Comparison of ENCODE assay signal across 10 cellular contexts in the genomic region with DNA sequence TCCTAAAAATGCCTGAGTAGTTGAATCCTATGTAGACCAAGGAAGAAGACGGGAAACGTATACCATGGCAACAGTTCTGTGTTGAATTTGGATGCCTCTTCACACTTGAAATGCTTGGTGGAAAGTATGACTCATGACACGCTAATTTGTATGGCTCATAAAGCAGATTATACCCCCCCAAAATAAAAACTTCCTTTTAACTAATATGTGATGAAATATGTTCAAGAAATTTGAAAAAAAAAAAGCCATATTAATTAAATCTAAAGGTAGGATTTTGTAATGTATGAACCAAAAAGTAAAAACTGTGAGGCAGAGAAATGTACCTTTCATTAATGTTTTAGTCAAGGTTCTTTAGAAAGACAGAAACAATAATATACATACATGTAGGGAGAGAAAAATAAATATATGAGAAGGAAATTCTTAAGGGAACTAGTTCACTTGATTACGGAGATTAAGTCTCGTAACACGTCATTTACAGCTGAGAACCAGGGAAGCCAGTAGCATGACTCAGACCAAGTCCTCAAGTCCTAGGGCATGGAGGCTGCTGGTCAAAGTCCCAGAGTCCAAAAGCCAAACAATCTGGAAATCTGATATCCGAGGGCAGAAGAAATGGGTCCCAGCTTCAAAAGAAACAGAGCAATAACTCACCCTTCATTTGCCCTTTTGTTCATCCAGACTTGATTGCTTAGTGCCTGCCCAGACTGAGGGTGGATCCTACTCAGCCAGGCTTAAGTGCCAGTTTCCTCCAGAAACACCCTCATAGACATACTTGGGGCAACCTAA.
A peak's percentile ranks its signal among the peaks of the same experiment; 100 is the strongest.
DNase-seq lines count a peak whose midpoint lies in the region; ATAC-seq and TF ChIP-seq lines count a peak whose summit lies in the region.
"Had no signal": no experiment of that assay in that cellular context is flagged by ENCODE, and none has a peak within 500 bp of the region (broad histone marks: within the 10 kb centered on the region; RNA-seq: fewer than 3 reads in every experiment).

No MANE protein-coding gene starts in this region.

- WGBS in mammary epithelial cell (ENCODE audit: low coverage, missing lambda C conversion rate): 91% methylated on average over 7 of the region's 7 CpGs

- H3K9ac ChIP-seq in mammary epithelial cell (ENCODE audit: insufficient read depth, low read length): no peak overlapping the region

- BruUV-seq in mammary epithelial cell (replicated peaks; lab: Mats Ljungman, UMichigan): no TSS peak

- no peaks in the 10 kb centered on the region for H3K9me3 ChIP-seq in mammary epithelial cell (replicated peaks; ENCODE audit: insufficient read depth, low read length)

- dilution Hi-C loops in mammary epithelial cell (cut with HindIII; ENCODE audit: low sequenced_read_pairs): no loop called here

- TF ChIP-seq CTCF in mammary epithelial cell (conservative IDR thresholded peaks at IDR 0.05 in 1 of 2, IDR thresholded peaks at IDR 0.05 in 1 of 2; ENCODE audit: extremely low read depth in 1 of 2, insufficient read depth in 1 of 2, low read depth in 1 of 2, low read length in 2 of 2) (no peak), GM10266 (IDR thresholded peaks at IDR 0.05; ENCODE audit: control insufficient read depth, insufficient read depth, low read depth, missing control alignments) (no peak), omental fat pad (IDR thresholded peaks at IDR 0.05) (no peak)

- H3K27me3 ChIP-seq in mammary epithelial cell (ENCODE audit: insufficient read depth, low read length): no peaks in the 10 kb centered on the region

- DNase-seq in Caki2 (ENCODE audit: low read depth) (peak; percentile 83), M059J (ENCODE audit: low read depth) (peak; percentile 100), mammary epithelial cell (peak; percentile 36), lung microvascular endothelial cell (ENCODE audit: low read depth in 2 of 2) (peak; percentile 85 to 97), GM10266 (ENCODE audit: extremely low spot score) (no peak), omental fat pad (ENCODE audit: low spot score) (no peak)
- no peak for DNase-seq in activated CD8-positive, alpha-beta memory T cell treated with anti-CD3 and anti-CD28 coated beads for 24 hours
- no peak for DNase-seq in stimulated activated CD4-positive, alpha-beta T cell treated with anti-CD3 and anti-CD28 coated beads, Interleukin-4, amount 100 ng/mL, for 1 hour
- DNase-seq: activated naive CD8-positive, alpha-beta T cell treated with anti-CD3 and anti-CD28 coated beads, Interleukin-2, amount 10 ng/mL, durations not matched to agents 7 days and 5 days; Karpas-422 had no signal

- H3K4me3 ChIP-seq in mammary epithelial cell (replicated peaks in 1 of 3; ENCODE audit: insufficient read depth in 1 of 3, low read depth in 2 of 3, low read length in 3 of 3): no peak overlapping the region

- ATAC-seq in omental fat pad (ENCODE audit: low FRiP score): no peak

- no peak overlapping the region for H3K27ac ChIP-seq in mammary epithelial cell (ENCODE audit: insufficient read depth, low read depth, low read length)

- peaks cover 2% of the 10 kb centered on the region for H3K4me1 ChIP-seq in mammary epithelial cell (ENCODE audit: insufficient read depth, low read length)

- in situ Hi-C loops in Caki2 (cut with HindIII; ENCODE audit: low pct_unique_long_range_greater_than_20kb, low sequenced_read_pairs): no loop called here
- in situ Hi-C loops in mammary epithelial cell (cut with MboI; ENCODE audit: low sequenced_read_pairs in 2 of 2): no loop called here

- H3K79me2 ChIP-seq in mammary epithelial cell (ENCODE audit: insufficient read depth, low read length): no peaks in the 10 kb centered on the region

- no peak overlapping the region for H2AFZ ChIP-seq in mammary epithelial cell (ENCODE audit: low read depth, low read length)

- H3K36me3 ChIP-seq in mammary epithelial cell (ENCODE audit: insufficient read depth, low read length): no peaks in the 10 kb centered on the region

- CTCF ChIA-PET in mammary epithelial cell (lab: Charles Lee; ENCODE audit: low non-redundant PET): no interaction called here

- H4K20me1 ChIP-seq in mammary epithelial cell (ENCODE audit: insufficient read depth, low read length): no peaks in the 10 kb centered on the region

- no peak overlapping the region for H3K4me2 ChIP-seq in mammary epithelial cell (ENCODE audit: insufficient read depth, low read depth, low read length)

- intact Hi-C loops in mammary epithelial cell (cut with micrococcal nuclease): no loop called here

Comparison
In these comparisons a context has a peak if more than half of its experiments do, and no peak if none do; other contexts are left out.
1. DNase-seq: peak in Caki2 (single experiment), M059J (single experiment), mammary epithelial cell (single experiment) and lung microvascular endothelial cell (2 of 2); none in activated CD8-positive, alpha-beta memory T cell treated with anti-CD3 and anti-CD28 coated beads for 24 hours (single experiment), GM10266 (single experiment), omental fat pad (single experiment) and stimulated activated CD4-positive, alpha-beta T cell treated with anti-CD3 and anti-CD28 coated beads, Interleukin-4, amount 100 ng/mL, for 1 hour (single experiment).